ENCODE assay signal across 12 cellular contexts in genomic region chr20:63768591-63769515, GRCh38. TPM values are rescaled to one million over a fixed set of nuclear protein-coding genes. Genes with fewer than 3 reads are reported as not detected.
DNase-seq lines count a peak whose midpoint lies in the region; ATAC-seq and TF ChIP-seq lines count a peak whose summit lies in the region.
"Had no signal": no experiment of that assay in that cellular context is flagged by ENCODE, and none has a peak within 500 bp of the region (broad histone marks: within the 10 kb centered on the region; RNA-seq: fewer than 3 reads in every experiment).

No MANE protein-coding gene starts in this region.

- CTCF ChIA-PET in HEK293 (lab: Yijun Ruan, JAX): interaction anchor here (1.2 to 1.4 kb wide), 2 partner anchors 9 to 17 kb away, joined by 4 to 7 read pairs; no protein-coding TSS in a partner anchor

- H3K4me2 ChIP-seq in neural progenitor cell: no peak overlapping the region
- H3K4me2 ChIP-seq: A549 had no signal

- intact Hi-C loops in natural killer cell (cut with micrococcal nuclease): no loop called here

- H4K20me1 ChIP-seq in neural progenitor cell (ENCODE audit: low read depth): no peaks in the 10 kb centered on the region

- H3K9me3 ChIP-seq in HEK293 (ENCODE audit: control insufficient read depth, insufficient read depth, low read depth, low read length): no peaks in the 10 kb centered on the region
- H3K9me3 ChIP-seq in neural progenitor cell (ENCODE audit: low read depth): no peaks in the 10 kb centered on the region
- H3K9me3 ChIP-seq: A549, HAP-1 had no signal

- TF ChIP-seq CTCF in natural killer cell (IDR thresholded peaks at IDR 0.05): no peak
- no peak for TF ChIP-seq CTCF in HEK293 (tag by site-specific recombination; IDR thresholded peaks at IDR 0.05)
- no peak for TF ChIP-seq CTCF in neural progenitor cell (IDR thresholded peaks at IDR 0.05)

- H2AFZ ChIP-seq in neural progenitor cell (replicated peaks): no peak overlapping the region

- peak; percentile 44 for DNase-seq in natural killer cell treated with Interleukin-12 subunit alpha and Interleukin-12 subunit beta and Interleukin-15 and Interleukin-18, amount 100 ng/mL, for 72 hours (ENCODE audit: low spot score)
- DNase-seq in natural killer cell (no peak), neural progenitor cell (ENCODE audit: low spot score) (no peak), AG08395 (ENCODE audit: low spot score) (no peak), NAMALWA (ENCODE audit: low spot score) (no peak)
- DNase-seq: CD8-positive, alpha-beta memory T cell; DMS 273 treated with DMSO at 0.1 percent for 48 hours; HFFc6 had no signal

- no peak for ATAC-seq in natural killer cell treated with Interleukin-12 subunit alpha and Interleukin-12 subunit beta and Interleukin-15 and Interleukin-18, amount 100 ng/mL, for 72 hours
- ATAC-seq in natural killer cell: no peak
- no peak for ATAC-seq in GM18502 (IDR thresholded peaks at IDR 0.05; ENCODE audit: poor library complexity, unreplicated experiment)

- no peak overlapping the region for H3K27ac ChIP-seq in HEK293 (ENCODE audit: extremely low read depth, low read depth, low read length)
- H3K27ac ChIP-seq in neural progenitor cell: no peak overlapping the region
- H3K27ac ChIP-seq: A549 had no signal

- H3K4me3 Mint-ChIP-seq in natural killer cell treated with Interleukin-12 subunit alpha and Interleukin-12 subunit beta and Interleukin-15 and Interleukin-18, amount 100 ng/mL, for 72 hours: no peak overlapping the region
- no peak overlapping the region for H3K4me3 Mint-ChIP-seq in natural killer cell
- H3K4me3 Mint-ChIP-seq in neural progenitor cell: no peak overlapping the region
- H3K4me3 Mint-ChIP-seq: CD8-positive, alpha-beta memory T cell; HFFc6 had no signal

- H3K9ac ChIP-seq in neural progenitor cell: no peak overlapping the region

- H3F3A ChIP-seq in neural progenitor cell (ENCODE audit: low read depth): no peaks in the 10 kb centered on the region

- H3K79me2 ChIP-seq in neural progenitor cell (ENCODE audit: low read depth): no peaks in the 10 kb centered on the region

- no peaks in the 10 kb centered on the region for H3K9me3 Mint-ChIP-seq in natural killer cell treated with Interleukin-12 subunit alpha and Interleukin-12 subunit beta and Interleukin-15 and Interleukin-18, amount 100 ng/mL, for 72 hours
- H3K9me3 Mint-ChIP-seq in natural killer cell (no peaks in the 10 kb centered on the region), neural progenitor cell (no peaks in the 10 kb centered on the region)
- H3K9me3 Mint-ChIP-seq: CD8-positive, alpha-beta memory T cell; HFFc6 had no signal

- peaks cover 0 to 5% of the 10 kb centered on the region in 2 experiments; a peak in 1 of 3 replicates for H3K36me3 ChIP-seq in HEK293 (ENCODE audit: control insufficient read depth in 2 of 2, insufficient read depth in 1 of 2, low read length in 2 of 2)
- H3K36me3 ChIP-seq in neural progenitor cell: no peaks in the 10 kb centered on the region
- H3K36me3 ChIP-seq: HAP-1 had no signal

- POLR2A ChIA-PET in HEK293 (lab: Yijun Ruan, JAX): interaction anchor here (0.6 kb wide), 1 partner anchor 66 kb away, joined by 3 read pairs; no protein-coding TSS in a partner anchor

- no peaks in the 10 kb centered on the region for H3K27me3 ChIP-seq in neural progenitor cell

- no peak overlapping the region for H3K27ac Mint-ChIP-seq in natural killer cell treated with Interleukin-12 subunit alpha and Interleukin-12 subunit beta and Interleukin-15 and Interleukin-18, amount 100 ng/mL, for 72 hours
- H3K27ac Mint-ChIP-seq in natural killer cell (no peak overlapping the region), neural progenitor cell (peak overlapping the region; percentile 66)
- H3K27ac Mint-ChIP-seq: CD8-positive, alpha-beta memory T cell; HFFc6 had no signal

- no peaks in the 10 kb centered on the region for H3K4me1 ChIP-seq in HEK293 (ENCODE audit: control insufficient read depth, insufficient read depth, low read length)
- H3K4me1 ChIP-seq in neural progenitor cell: no peaks in the 10 kb centered on the region
- H3K4me1 ChIP-seq: A549, HAP-1 had no signal

- H3K4me1 Mint-ChIP-seq in natural killer cell treated with Interleukin-12 subunit alpha and Interleukin-12 subunit beta and Interleukin-15 and Interleukin-18, amount 100 ng/mL, for 72 hours (ENCODE audit: low read depth in 2 of 2): no peaks in the 10 kb centered on the region
- H3K4me1 Mint-ChIP-seq in natural killer cell (no peaks in the 10 kb centered on the region), neural progenitor cell (no peaks in the 10 kb centered on the region)
- H3K4me1 Mint-ChIP-seq: CD8-positive, alpha-beta memory T cell had no signal

- H3K27me3 Mint-ChIP-seq in natural killer cell treated with Interleukin-12 subunit alpha and Interleukin-12 subunit beta and Interleukin-15 and Interleukin-18, amount 100 ng/mL, for 72 hours: no peaks in the 10 kb centered on the region
- H3K27me3 Mint-ChIP-seq in natural killer cell (ENCODE audit: low read depth in 2 of 2): no peaks in the 10 kb centered on the region
- H3K27me3 Mint-ChIP-seq in neural progenitor cell (ENCODE audit: insufficient read depth, low read depth): no peaks in the 10 kb centered on the region

- H3K36me3 Mint-ChIP-seq in natural killer cell treated with Interleukin-12 subunit alpha and Interleukin-12 subunit beta and Interleukin-15 and Interleukin-18, amount 100 ng/mL, for 72 hours: no peaks in the 10 kb centered on the region
- H3K36me3 Mint-ChIP-seq in natural killer cell (no peaks in the 10 kb centered on the region), neural progenitor cell (peaks cover 2% of the 10 kb centered on the region)
- H3K36me3 Mint-ChIP-seq: CD8-positive, alpha-beta memory T cell had no signal

- H3K4me3 ChIP-seq in HEK293 (ENCODE audit: low read depth, low read length) (no peak overlapping the region), neural progenitor cell (no peak overlapping the region)
- H3K4me3 ChIP-seq: A549, HAP-1 had no signal

TF ChIP-seq in HEK293, 187 proteins besides CTCF, POLR2A, EP300 and RAD21:
- 0 out of 2 replicates have a peak, but pooled peaks have one; percentile 55 for TF ChIP-seq SCRT1 (tag by site-specific recombination; IDR thresholded peaks at IDR 0.05; ENCODE audit: borderline replicate concordance)
- no peak for TF ChIP-seq ZNF292 (tag by site-specific recombination; IDR thresholded peaks at IDR 0.05; ENCODE audit: borderline replicate concordance, low read depth)
- no peak for TF ChIP-seq ZBTB44 (tag by site-specific recombination; IDR thresholded peaks at IDR 0.05)
- TF ChIP-seq SCRT2 (tag by site-specific recombination; IDR thresholded peaks at IDR 0.05): peak; percentile 93
- no peak for TF ChIP-seq ZNF701 (tag by site-specific recombination; IDR thresholded peaks at IDR 0.05)

RNA-seq across cellular contexts. Expression of gene SLC2A4RG, which starts 29.3 kb away (rescaled TPM):
- 10 to 100 TPM; 21.0 to 31.1 TPM for total RNA-seq in natural killer cell treated with Interleukin-12 subunit alpha and Interleukin-12 subunit beta and Interleukin-15 and Interleukin-18, amount 100 ng/mL, for 72 hours
- total RNA-seq in natural killer cell (100 to 1,000 TPM in 1 of 3 donors, 10 to 100 TPM in 2; 90.4 to 100 (median 95.5) TPM), neural progenitor cell (ENCODE audit: low replicate concordance) (12.0 and 58.0 TPM in 2 replicates)

RNA-seq across cellular contexts. Expression of gene LIME1, which starts 32.4 kb away (rescaled TPM):
- total RNA-seq in natural killer cell treated with Interleukin-12 subunit alpha and Interleukin-12 subunit beta and Interleukin-15 and Interleukin-18, amount 100 ng/mL, for 72 hours: 10 to 100 TPM in 1 of 2 donors, 1 to 10 TPM in 1; 9.3 to 15.7 TPM
- total RNA-seq in natural killer cell: 10 to 100 TPM; 86.5 to 94.4 (median 91.7) TPM
- total RNA-seq in neural progenitor cell (ENCODE audit: low replicate concordance): 0.47 and 10.9 TPM in 2 replicates
